In genomic region chrX:110512341-110512740, GRCh38 we compare ENCODE assay signal across 29 cellular contexts.
"Had no signal": no experiment of that assay in that cellular context is flagged by ENCODE, and none has a peak within 500 bp of the region (broad histone marks: within the 10 kb centered on the region; RNA-seq: fewer than 3 reads in every experiment).

No MANE protein-coding gene starts in this region.

- H3K4me2 ChIP-seq: hepatocyte had no signal

- H3K27me3 ChIP-seq: colonic mucosa, esophagus muscularis mucosa, esophagus squamous epithelium, foreskin keratinocyte, gastrocnemius medialis, gastroesophageal sphincter, hepatocyte had no signal

- H3K79me2 ChIP-seq: hepatocyte had no signal

- H3K4me3 Mint-ChIP-seq: dendritic cell treated with granulocyte-macrophage colony-stimulating factor and Interleukin-4, amounts not matched to agents 40 ng/mL and 50 ng/mL, for 4 days; effector memory CD8-positive, alpha-beta T cell; endodermal cell had no signal

- ATAC-seq: effector memory CD8-positive, alpha-beta T cell; esophagus mucosa; foreskin keratinocyte; gastrocnemius medialis; gastroesophageal sphincter; heart left ventricle; heart right ventricle had no signal

- H3K9me3 Mint-ChIP-seq: effector memory CD8-positive, alpha-beta T cell had no signal

- H2AFZ ChIP-seq: hepatocyte had no signal

- H3K36me3 ChIP-seq: colonic mucosa, esophagus muscularis mucosa, esophagus squamous epithelium, gastrocnemius medialis, gastroesophageal sphincter, heart left ventricle, heart right ventricle had no signal

- H3K27ac Mint-ChIP-seq: dendritic cell treated with granulocyte-macrophage colony-stimulating factor and Interleukin-4, amounts not matched to agents 40 ng/mL and 50 ng/mL, for 4 days; effector memory CD8-positive, alpha-beta T cell; endodermal cell had no signal

- H3K27ac ChIP-seq: colonic mucosa, coronary artery, dorsolateral prefrontal cortex, epithelial cell of prostate, esophagus muscularis mucosa, esophagus squamous epithelium, foreskin keratinocyte, gastrocnemius medialis, gastroesophageal sphincter, heart left ventricle, heart right ventricle, hepatocyte had no signal

- H3K9me3 ChIP-seq: colonic mucosa, esophagus muscularis mucosa, esophagus squamous epithelium, gastrocnemius medialis, gastroesophageal sphincter, heart left ventricle had no signal

- H3K27me3 Mint-ChIP-seq: dendritic cell treated with granulocyte-macrophage colony-stimulating factor and Interleukin-4, amounts not matched to agents 40 ng/mL and 50 ng/mL, for 4 days; effector memory CD8-positive, alpha-beta T cell had no signal

- FAIRE-seq: endometrium, endothelial cell of umbilical vein, frontal cortex had no signal

- H3K4me3 ChIP-seq: colonic mucosa, coronary artery, dorsolateral prefrontal cortex, esophagus muscularis mucosa, esophagus squamous epithelium, gastrocnemius medialis, gastroesophageal sphincter, heart left ventricle, heart right ventricle, hepatocyte had no signal

- H3K4me1 ChIP-seq: colonic mucosa, esophagus muscularis mucosa, esophagus squamous epithelium, foreskin keratinocyte, gastrocnemius medialis, gastroesophageal sphincter, heart left ventricle, heart right ventricle had no signal

- DNase-seq: colonic mucosa; cortex of kidney; dermis blood vessel endothelial cell; dorsolateral prefrontal cortex; effector CD4-positive, alpha-beta T cell; effector CD8-positive, alpha-beta T cell; effector memory CD4-positive, alpha-beta T cell; effector memory CD8-positive, alpha-beta T cell; endodermal cell; erythroblast; esophagus squamous epithelium; foreskin fibroblast; foreskin keratinocyte; foreskin melanocyte; gastrocnemius medialis; glutamatergic neuron; head of caudate nucleus; heart left ventricle; heart right ventricle had no signal
